Comparison of ENCODE assay signal across 8 cellular contexts in the genomic region with DNA sequence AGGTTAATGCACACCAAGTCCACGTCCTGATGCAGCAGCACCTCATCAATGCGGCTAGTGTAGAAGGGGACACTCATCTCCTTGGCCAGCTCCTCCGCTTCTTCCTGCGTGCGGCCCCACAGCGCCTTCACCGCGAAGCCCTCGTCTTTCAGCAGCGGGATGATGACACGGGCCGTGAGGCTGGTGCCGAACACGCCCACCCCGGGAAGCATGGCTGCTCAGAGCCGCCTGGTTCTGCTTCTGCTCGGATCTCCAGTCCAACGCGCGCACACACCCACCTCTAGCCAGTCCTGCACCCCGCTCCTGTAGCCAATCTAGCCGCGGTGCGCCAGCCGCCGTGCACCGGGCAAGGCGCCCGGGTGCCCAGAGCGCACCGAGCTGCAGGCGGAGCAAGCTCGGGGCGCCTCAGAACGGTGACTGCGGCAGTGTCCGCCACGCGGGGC. TPM values are rescaled to one million over a fixed set of nuclear protein-coding genes. Genes with fewer than 3 reads are reported as not detected.
A peak's percentile ranks its signal among the peaks of the same experiment; 100 is the strongest.
DNase-seq lines count a peak whose midpoint lies in the region; ATAC-seq and TF ChIP-seq lines count a peak whose summit lies in the region.

No MANE protein-coding gene starts in this region.

- TF ChIP-seq CTCF in BJ (IDR thresholded peaks at IDR 0.05; ENCODE audit: insufficient read depth, low read depth, low read length) (no peak; the same call in 1 of the 2 replicates), OCI-LY3 (IDR thresholded peaks at IDR 0.05; ENCODE audit: low read depth, low read length) (no peak), nephron (IDR thresholded peaks at IDR 0.05; ENCODE audit: unreplicated experiment in 3 of 3) (no peak)

- DNase-seq in BJ (ENCODE audit: low read depth), result no peak
- DNase-seq in activated T-cell treated with anti-CD3 and anti-CD28 coated beads, Interleukin-2, amount 50 U/mL, for 72 hours, result peak; percentile 71 to 80
- DNase-seq in fibroblast of peridontal ligament (ENCODE audit: extremely low read depth), result peak; percentile 50
- DNase-seq in superior temporal gyrus (ENCODE audit: extremely low spot score), result peak; percentile 53

- peak overlapping the region; percentile 52; the same call in 1 of the 2 replicates for H2AFZ ChIP-seq in OCI-LY3 (ENCODE audit: low read depth, low read length)

- no peaks in the 10 kb centered on the region; the same call in 1 of the 2 replicates for H4K20me1 ChIP-seq in OCI-LY3 (ENCODE audit: insufficient read depth, low read length)

- H3K9ac ChIP-seq in OCI-LY3 (ENCODE audit: low read length), result peak overlapping the region; percentile 43

- H3K9me3 ChIP-seq in OCI-LY3 (ENCODE audit: insufficient read depth, low read length), result no peaks in the 10 kb centered on the region

- H3K27me3 ChIP-seq in BJ (ENCODE audit: control insufficient read depth, insufficient read depth, low read length) (no peaks in the 10 kb centered on the region), OCI-LY3 (ENCODE audit: low read depth, low read length) (peaks cover 16% of the 10 kb centered on the region; the same call in 1 of the 2 replicates)

- H3K4me3 Mint-ChIP-seq in activated T-cell treated with anti-CD3 and anti-CD28 coated beads, Interleukin-2, amount 50 U/mL, for 72 hours, result peak overlapping the region; percentile 90 to 93
- H3K4me3 Mint-ChIP-seq in nephron, result peak overlapping the region; percentile 86 to 89 (median 88)

- peak overlapping the region; percentile 57 for H3K4me3 ChIP-seq in BJ (ENCODE audit: low read depth, low read length)
- peak overlapping the region; percentile 85 for H3K4me3 ChIP-seq in OCI-LY3 (ENCODE audit: low read length)

- peaks cover 32% of the 10 kb centered on the region for H3K4me1 Mint-ChIP-seq in activated T-cell treated with anti-CD3 and anti-CD28 coated beads, Interleukin-2, amount 50 U/mL, for 72 hours (ENCODE audit: low read depth)
- peaks cover 9% of the 10 kb centered on the region for H3K4me1 Mint-ChIP-seq in nephron

- CTCF ChIA-PET in BJ (lab: Yijun Ruan, JAX), result interaction anchor here (1.0 to 1.9 kb wide), 6 partner anchors 10 to 128 kb away, joined by 3 to 7 read pairs (median 4); a partner anchor contains a TSS

- POLR2A ChIA-PET in BJ (lab: Charles Lee), result interaction anchor here (0.7 kb wide), 1 partner anchor 367 kb away, joined by 16 read pairs; no protein-coding TSS in a partner anchor

- H3K36me3 ChIP-seq in BJ (ENCODE audit: control insufficient read depth, insufficient read depth, low read length) (no peaks in the 10 kb centered on the region), OCI-LY3 (replicated peaks; ENCODE audit: low read depth, low read length) (no peaks in the 10 kb centered on the region)

- peak overlapping the region; percentile 97 for H3K4me2 ChIP-seq in OCI-LY3 (ENCODE audit: low read length)

- no peak overlapping the region for H3K27ac Mint-ChIP-seq in activated T-cell treated with anti-CD3 and anti-CD28 coated beads, Interleukin-2, amount 50 U/mL, for 72 hours
- H3K27ac Mint-ChIP-seq in nephron, result peak overlapping the region in 1 of 3 experiments; percentile 19

- ATAC-seq in GM19035 (IDR thresholded peaks at IDR 0.05; ENCODE audit: unreplicated experiment) (peak; percentile 34), HG03280 (IDR thresholded peaks at IDR 0.05; ENCODE audit: unreplicated experiment) (peak; percentile 34)
- peak; percentile 52 to 53 for ATAC-seq in activated T-cell treated with anti-CD3 and anti-CD28 coated beads, Interleukin-2, amount 50 U/mL, for 72 hours (replicated peaks in 1 of 2)

- no peaks in the 10 kb centered on the region for H3K36me3 Mint-ChIP-seq in activated T-cell treated with anti-CD3 and anti-CD28 coated beads, Interleukin-2, amount 50 U/mL, for 72 hours (ENCODE audit: insufficient read depth in 2 of 2)
- no peaks in the 10 kb centered on the region for H3K36me3 Mint-ChIP-seq in nephron (ENCODE audit: low read depth)

- peaks cover 17% of the 10 kb centered on the region for H3K27me3 Mint-ChIP-seq in activated T-cell treated with anti-CD3 and anti-CD28 coated beads, Interleukin-2, amount 50 U/mL, for 72 hours (ENCODE audit: low read depth)
- H3K27me3 Mint-ChIP-seq in nephron (ENCODE audit: low read depth), result peaks cover 43% of the 10 kb centered on the region

- H3K4me1 ChIP-seq in OCI-LY3 (ENCODE audit: low read length), result peaks cover 14% of the 10 kb centered on the region

- H3K79me2 ChIP-seq in OCI-LY3 (ENCODE audit: low read length), result no peaks in the 10 kb centered on the region

- no peak overlapping the region for H3K27ac ChIP-seq in OCI-LY3 (ENCODE audit: low read length)

- no peaks in the 10 kb centered on the region for H3K9me3 Mint-ChIP-seq in activated T-cell treated with anti-CD3 and anti-CD28 coated beads, Interleukin-2, amount 50 U/mL, for 72 hours
- no peaks in the 10 kb centered on the region for H3K9me3 Mint-ChIP-seq in nephron

RNA-seq across cellular contexts. Expression of a gene that starts 0.7 kb away (rescaled TPM):
- polyA plus RNA-seq in BJ (2011; rRNA removed), result 0.76 and 0.89 TPM in 2 replicates
- 1.7 and 1.9 TPM in 2 replicates for polyA minus RNA-seq in BJ (2011; rRNA and poly(A)+ RNA removed)
- total RNA-seq in activated T-cell treated with anti-CD3 and anti-CD28 coated beads, Interleukin-2, amount 50 U/mL, for 72 hours, result 1 to 10 TPM; 3.3 to 5.2 TPM
